ENCODE assay signal across 15 cellular contexts in the genomic region with DNA sequence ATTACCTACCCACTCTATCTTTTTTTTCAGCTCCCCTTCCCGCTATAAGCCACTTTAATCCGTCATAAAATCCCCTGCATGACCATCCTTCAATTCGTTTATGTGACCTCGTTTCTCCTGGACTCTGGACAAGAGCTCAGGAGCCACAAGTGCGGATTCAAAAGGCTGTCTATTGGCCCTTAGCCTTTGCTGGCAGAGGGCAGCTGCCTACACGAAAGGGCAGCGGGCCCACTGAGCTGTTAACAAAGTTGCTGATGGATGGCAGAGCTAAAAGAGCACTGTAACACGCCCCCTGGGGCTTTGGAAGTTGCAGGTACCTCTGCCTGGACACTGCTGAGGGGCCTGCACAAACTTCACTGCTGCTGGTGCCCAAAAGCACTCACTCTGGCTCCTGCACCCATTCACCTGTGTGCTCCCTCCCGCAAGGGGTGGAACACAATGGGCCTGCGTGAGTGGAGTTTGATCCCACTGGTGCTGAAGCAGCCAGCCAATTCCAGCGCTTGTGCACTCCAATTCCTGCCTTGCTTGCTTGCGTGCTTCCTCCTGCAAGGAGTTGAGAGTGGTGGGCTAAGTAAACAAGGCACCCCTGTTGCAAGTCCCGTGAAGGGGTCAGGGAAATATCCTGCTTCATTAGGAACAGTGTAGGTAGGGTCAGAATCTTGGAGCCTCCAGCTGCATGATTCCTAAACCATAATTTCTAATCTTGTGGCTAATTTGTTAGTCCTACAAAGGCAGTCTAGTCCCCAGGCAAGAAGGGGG.
"Had no signal": no experiment of that assay in that cellular context is flagged by ENCODE, and none has a peak within 500 bp of the region (broad histone marks: within the 10 kb centered on the region; RNA-seq: fewer than 3 reads in every experiment).

No MANE protein-coding gene starts in this region.

- FAIRE-seq: astrocyte had no signal

- H3K27me3 Mint-ChIP-seq: stimulated activated memory B cell treated with anti-CD40 and anti-IgM and Interleukin-4, amounts not matched to agents 10 μg/mL and 1 μg/mL and 100 μg/mL, for 72 hours had no signal

- H3K9me3 ChIP-seq: esophagus muscularis mucosa, ovary, upper lobe of right lung had no signal

- H3K36me3 Mint-ChIP-seq: stimulated activated memory B cell treated with anti-CD40 and anti-IgM and Interleukin-4, amounts not matched to agents 10 μg/mL and 1 μg/mL and 100 μg/mL, for 72 hours had no signal

- H3K4me1 Mint-ChIP-seq: nephron; stimulated activated memory B cell treated with anti-CD40 and anti-IgM and Interleukin-4, amounts not matched to agents 10 μg/mL and 1 μg/mL and 100 μg/mL, for 72 hours had no signal

- H3K4me3 ChIP-seq: esophagus muscularis mucosa, lung, ovary, upper lobe of right lung had no signal

- DNase-seq: activated CD4-positive, alpha-beta T cell treated with anti-CD3 and anti-CD28 coated beads for 4 hours; activated CD8-positive, alpha-beta memory T cell treated with anti-CD3 and anti-CD28 coated beads, Interleukin-2, amount 50 U/mL, for 48 hours; activated CD8-positive, alpha-beta T cell treated with anti-CD3 and anti-CD28 coated beads, Interleukin-2, amount 10 ng/mL, durations not matched to agents 7 days and 5 days; activated naive CD4-positive, alpha-beta T cell treated with Interleukin-2 at 50 U/mL for 16 hours; activated naive CD8-positive, alpha-beta T cell treated with anti-CD3 and anti-CD28 coated beads, Interleukin-2, amount 50 U/mL, for 24 hours; hypothalamus; ovary; T1000; upper lobe of right lung had no signal

- H3K4me1 ChIP-seq: esophagus muscularis mucosa, upper lobe of right lung had no signal

- H3K27me3 ChIP-seq: esophagus muscularis mucosa, ovary, upper lobe of right lung had no signal

- H3K4me3 Mint-ChIP-seq: activated CD8-positive, alpha-beta T cell treated with anti-CD3 and anti-CD28 coated beads, Interleukin-2, amount 10 ng/mL, durations not matched to agents 7 days and 5 days; activated naive CD8-positive, alpha-beta T cell treated with anti-CD3 and anti-CD28 coated beads, Interleukin-2, amount 50 U/mL, for 24 hours; nephron; stimulated activated memory B cell treated with anti-CD40 and anti-IgM and Interleukin-4, amounts not matched to agents 10 μg/mL and 1 μg/mL and 100 μg/mL, for 72 hours had no signal

- ATAC-seq: activated CD8-positive, alpha-beta T cell treated with anti-CD3 and anti-CD28 coated beads, Interleukin-2, amount 10 ng/mL, durations not matched to agents 7 days and 5 days; stimulated activated memory B cell treated with anti-CD40 and anti-IgM and Interleukin-4, amounts not matched to agents 10 μg/mL and 1 μg/mL and 100 μg/mL, for 72 hours had no signal

- H3K27ac ChIP-seq: esophagus muscularis mucosa, ovary, upper lobe of right lung, VCaP had no signal

- H3K36me3 ChIP-seq: esophagus muscularis mucosa, ovary, upper lobe of right lung had no signal

- H3K9me3 Mint-ChIP-seq: activated naive CD8-positive, alpha-beta T cell treated with anti-CD3 and anti-CD28 coated beads, Interleukin-2, amount 50 U/mL, for 24 hours had no signal

- H3K27ac Mint-ChIP-seq: activated CD8-positive, alpha-beta T cell treated with anti-CD3 and anti-CD28 coated beads, Interleukin-2, amount 10 ng/mL, durations not matched to agents 7 days and 5 days; activated naive CD8-positive, alpha-beta T cell treated with anti-CD3 and anti-CD28 coated beads, Interleukin-2, amount 50 U/mL, for 24 hours; nephron; stimulated activated memory B cell treated with anti-CD40 and anti-IgM and Interleukin-4, amounts not matched to agents 10 μg/mL and 1 μg/mL and 100 μg/mL, for 72 hours had no signal
